Comparison of ENCODE assay signal across 8 cellular contexts in the genomic region with DNA sequence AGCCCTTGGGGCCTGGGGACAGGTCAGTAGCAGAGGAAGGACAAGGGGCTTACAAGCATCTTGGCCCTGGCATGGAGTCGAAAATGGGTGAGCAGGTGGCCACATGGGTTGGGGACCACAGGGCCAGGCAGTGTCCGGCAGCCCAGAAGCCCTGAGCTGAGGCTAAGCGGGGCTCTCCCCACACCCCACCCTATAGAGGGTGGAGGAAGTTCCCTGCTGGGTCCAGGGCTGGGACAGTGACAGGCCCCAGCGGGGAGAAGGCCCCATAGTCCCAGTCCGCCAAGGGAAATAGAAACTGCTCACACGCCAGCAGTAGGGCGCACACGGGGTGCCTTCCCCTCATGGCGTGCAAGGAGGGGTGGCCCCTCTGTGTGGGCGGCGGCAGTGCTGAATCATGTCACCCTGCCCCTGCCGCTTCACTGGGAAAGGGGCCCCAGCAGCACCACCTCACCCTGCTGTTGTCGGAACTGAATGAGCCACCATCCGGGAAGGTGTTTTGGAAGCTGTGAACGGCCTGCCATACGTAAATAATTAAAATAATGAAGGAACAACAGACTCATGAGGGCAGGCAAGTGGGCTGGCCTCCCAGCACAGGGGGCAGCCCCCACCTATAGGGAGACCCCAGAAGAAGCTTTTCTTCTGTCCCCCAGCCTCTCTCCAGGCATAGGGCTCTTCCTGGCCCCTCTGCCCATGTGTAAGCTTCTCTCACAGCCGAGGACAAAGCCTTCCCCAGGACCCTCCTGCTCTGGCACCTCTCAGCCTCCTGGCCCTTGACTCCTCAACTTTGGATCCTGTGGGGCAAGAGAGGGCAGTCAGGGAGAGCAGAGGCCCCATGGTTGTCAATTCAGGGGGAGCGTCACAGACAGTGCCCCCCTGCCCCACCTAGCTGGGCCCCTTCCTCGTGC.
DNase-seq lines count a peak whose midpoint lies in the region; ATAC-seq lines count a peak whose summit lies in the region.

No MANE protein-coding gene starts in this region.

- peak; percentile 67 for DNase-seq in effector CD4-positive, alpha-beta T cell
- DNase-seq in stimulated activated CD8-positive, alpha-beta memory T cell treated with anti-CD3 and anti-CD28 coated beads, Interleukin-4, amount 100 ng/mL, for 24 hours (ENCODE audit: low read depth), result peak; percentile 91
- no peak for DNase-seq in head of caudate nucleus
- no peak for DNase-seq in pons (ENCODE audit: low spot score)
- no peak for DNase-seq in NCI-H1694 treated with DMSO at 0.1 percent for 48 hours (lab: John Stamatoyannopoulos, UW)

- intact Hi-C loops in head of caudate nucleus (cut with DNase I), result no loop called here

- ATAC-seq in GM18909 (IDR thresholded peaks at IDR 0.05; ENCODE audit: poor library complexity, unreplicated experiment) (peak; percentile 64), HG03045 (IDR thresholded peaks at IDR 0.05; ENCODE audit: unreplicated experiment) (peak; percentile 64)
- peak; percentile 84 to 86 for ATAC-seq in activated CD4-positive, CD25-positive, alpha-beta regulatory T cell treated with anti-CD3 and anti-CD28 coated beads, Interleukin-2, amount 50 U/mL, for 24 hours

Comparison
In these comparisons a context has a peak if more than half of its experiments do, and no peak if none do; other contexts are left out.
1. DNase-seq: peak in effector CD4-positive, alpha-beta T cell (single experiment) and stimulated activated CD8-positive, alpha-beta memory T cell treated with anti-CD3 and anti-CD28 coated beads, Interleukin-4, amount 100 ng/mL, for 24 hours (single experiment); none in head of caudate nucleus (0 of 42), pons (single experiment) and NCI-H1694 treated with DMSO at 0.1 percent for 48 hours (single experiment).
2. Peak in every context shown above with its lines, with median percentiles within 50 percentile points of each other: ATAC-seq.